ENCODE assay signal across 1 cellular context in the genomic region with DNA sequence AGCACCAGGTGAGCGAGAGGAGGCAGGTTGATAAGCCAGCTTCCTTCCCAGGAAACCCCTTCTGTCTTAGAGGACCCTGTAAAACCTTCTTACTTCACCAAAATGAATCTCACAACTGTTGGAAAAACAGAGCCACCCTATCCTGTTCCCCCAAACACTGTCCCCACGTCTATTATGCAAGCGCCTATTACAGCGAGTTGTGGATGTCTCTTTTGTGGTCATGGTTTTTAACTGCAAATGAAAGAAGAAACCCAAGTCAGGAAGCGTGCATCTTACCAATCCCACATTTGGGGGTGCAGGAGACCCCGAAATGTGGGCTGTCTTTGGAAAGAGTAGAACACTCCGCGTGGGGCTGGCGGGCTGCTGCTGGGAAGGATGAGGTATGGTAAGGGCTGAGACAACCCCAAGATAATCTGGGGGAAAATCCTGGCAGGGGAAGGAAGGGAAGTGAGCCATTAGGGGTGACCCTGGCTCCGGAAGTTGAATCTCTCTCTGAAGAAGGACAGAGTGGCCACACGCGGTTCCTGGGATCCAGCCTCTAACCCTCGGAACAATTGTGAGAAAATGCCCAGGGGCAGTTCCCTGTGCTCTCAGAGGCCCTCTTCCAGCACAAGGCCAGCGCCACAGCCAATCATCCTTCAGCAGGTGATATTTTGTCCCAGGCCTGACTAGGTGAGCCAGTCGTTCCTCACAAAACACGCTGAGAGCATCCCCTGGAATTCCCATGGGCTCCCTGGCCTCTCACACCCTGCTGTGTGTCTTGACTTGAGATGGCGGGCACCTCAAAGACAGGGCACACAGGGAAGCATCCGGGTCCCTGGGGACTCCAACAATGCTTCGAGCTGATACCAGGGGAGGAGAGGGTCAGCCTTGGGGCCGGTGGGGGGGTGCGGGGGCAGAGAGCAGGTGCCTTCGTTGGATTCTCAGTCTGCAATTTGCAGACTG.
TF ChIP-seq lines count a peak whose summit lies in the region.

No MANE protein-coding gene starts in this region.

TF ChIP-seq in GM12878, 131 proteins besides CTCF, POLR2A, EP300 and RAD21 (continued from another document):
- TF ChIP-seq, protein P1, sequence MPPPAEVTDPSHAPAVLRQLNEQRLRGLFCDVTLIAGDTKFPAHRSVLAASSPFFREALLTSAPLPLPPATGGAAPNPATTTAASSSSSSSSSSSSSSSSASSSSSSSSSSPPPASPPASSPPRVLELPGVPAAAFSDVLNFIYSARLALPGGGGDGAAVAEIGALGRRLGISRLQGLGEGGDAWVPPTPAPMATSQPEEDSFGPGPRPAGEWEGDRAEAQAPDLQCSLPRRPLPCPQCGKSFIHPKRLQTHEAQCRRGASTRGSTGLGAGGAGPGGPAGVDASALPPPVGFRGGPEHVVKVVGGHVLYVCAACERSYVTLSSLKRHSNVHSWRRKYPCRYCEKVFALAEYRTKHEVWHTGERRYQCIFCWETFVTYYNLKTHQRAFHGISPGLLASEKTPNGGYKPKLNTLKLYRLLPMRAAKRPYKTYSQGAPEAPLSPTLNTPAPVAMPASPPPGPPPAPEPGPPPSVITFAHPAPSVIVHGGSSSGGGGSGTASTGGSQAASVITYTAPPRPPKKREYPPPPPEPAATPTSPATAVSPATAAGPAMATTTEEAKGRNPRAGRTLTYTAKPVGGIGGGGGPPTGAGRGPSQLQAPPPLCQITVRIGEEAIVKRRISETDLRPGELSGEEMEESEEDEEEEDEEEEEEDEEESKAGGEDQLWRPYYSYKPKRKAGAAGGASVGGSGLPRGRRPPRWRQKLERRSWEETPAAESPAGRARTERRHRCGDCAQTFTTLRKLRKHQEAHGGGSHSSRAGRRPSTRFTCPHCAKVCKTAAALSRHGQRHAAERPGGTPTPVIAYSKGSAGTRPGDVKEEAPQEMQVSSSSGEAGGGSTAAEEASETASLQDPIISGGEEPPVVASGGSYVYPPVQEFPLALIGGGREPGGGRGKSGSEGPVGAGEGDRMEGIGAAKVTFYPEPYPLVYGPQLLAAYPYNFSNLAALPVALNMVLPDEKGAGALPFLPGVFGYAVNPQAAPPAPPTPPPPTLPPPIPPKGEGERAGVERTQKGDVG (CRISPR knock-in tag; IDR thresholded peaks at IDR 0.05), result no peak
- TF ChIP-seq SMAD1 (IDR thresholded peaks at IDR 0.05; ENCODE audit: low read depth, partially characterized antibody), result no peak
- TF ChIP-seq PKNOX1 (IDR thresholded peaks at IDR 0.05), result no peak
- no peak for TF ChIP-seq ELK1 (IDR thresholded peaks at IDR 0.05; ENCODE audit: low read depth, low read length)
- no peak for TF ChIP-seq POLR2AphosphoS5 (IDR thresholded peaks at IDR 0.05; ENCODE audit: low read length)
- no peak for TF ChIP-seq HCFC1 (IDR thresholded peaks at IDR 0.05; ENCODE audit: low read length)
- no peak for TF ChIP-seq NR2C1 (IDR thresholded peaks at IDR 0.05)
- 0 out of 2 replicates have a peak, but pooled peaks have one; percentile 23 for TF ChIP-seq WRNIP1 (IDR thresholded peaks at IDR 0.05; ENCODE audit: borderline replicate concordance, low read depth, low read length)
- no peak for TF ChIP-seq SMC3 (IDR thresholded peaks at IDR 0.05; ENCODE audit: borderline replicate concordance, low read length)
- TF ChIP-seq ZNF24 (IDR thresholded peaks at IDR 0.05), result no peak
- TF ChIP-seq CEBPB (IDR thresholded peaks at IDR 0.05; ENCODE audit: borderline replicate concordance in 1 of 2, low read depth in 2 of 2, low read length in 2 of 2), result no peak
- no peak for TF ChIP-seq SKIL (IDR thresholded peaks at IDR 0.05; ENCODE audit: low read depth, poor library complexity, severe bottlenecking)
- TF ChIP-seq E2F8 (IDR thresholded peaks at IDR 0.05; ENCODE audit: low read depth, partially characterized antibody), result no peak
